In the genomic region with DNA sequence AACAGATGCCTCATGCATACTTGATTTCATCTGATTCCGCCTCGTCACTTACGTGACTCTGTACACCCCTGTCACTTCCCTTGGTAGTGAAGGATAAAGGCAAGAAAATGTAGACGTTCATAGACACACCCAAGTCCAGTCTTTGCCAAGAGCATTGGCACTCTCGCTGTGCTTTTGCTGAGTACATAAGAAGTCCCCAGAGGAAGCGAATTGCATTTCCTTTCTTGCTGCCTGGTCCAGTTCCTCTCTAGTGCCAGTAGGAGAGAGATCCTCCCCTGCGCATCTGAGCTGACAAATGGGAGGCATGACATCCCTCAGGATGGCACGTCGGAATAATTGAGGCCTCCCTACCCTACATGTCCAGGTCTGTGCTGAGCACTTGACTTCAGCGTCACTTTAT, we compare ENCODE assay signal across 14 cellular contexts. TPM values are rescaled to one million over a fixed set of nuclear protein-coding genes. Genes with fewer than 3 reads are reported as not detected.
A peak's percentile ranks its signal among the peaks of the same experiment; 100 is the strongest.
DNase-seq lines count a peak whose midpoint lies in the region; ATAC-seq and TF ChIP-seq lines count a peak whose summit lies in the region.
"Had no signal": no experiment of that assay in that cellular context is flagged by ENCODE, and none has a peak within 500 bp of the region (broad histone marks: within the 10 kb centered on the region; RNA-seq: fewer than 3 reads in every experiment).

No MANE protein-coding gene starts in this region.

- peaks cover 0 to 49% (median 0%) of the 10 kb centered on the region in 4 donors for H3K4me1 ChIP-seq in stomach
- H3K4me1 ChIP-seq: pancreas had no signal

- H3K9me3 Mint-ChIP-seq in dendritic cell treated with granulocyte-macrophage colony-stimulating factor and Interleukin-4, amounts not matched to agents 40 ng/mL and 50 ng/mL, for 4 days = no peaks in the 10 kb centered on the region
- H3K9me3 Mint-ChIP-seq in T-helper 2 cell treated with Interferon-gamma antibody and Interleukin-4, amounts not matched to agents 5 μg/mL and 100 μg/mL, for 36 hours = no peaks in the 10 kb centered on the region
- H3K9me3 Mint-ChIP-seq: activated naive CD4-positive, alpha-beta T cell treated with anti-CD3 and anti-CD28 coated beads, Interleukin-2, amount 10 ng/mL, durations not matched to agents 7 days and 5 days had no signal

- H3K27me3 ChIP-seq in layer of hippocampus (ENCODE audit: control insufficient read depth, insufficient read depth, low read length) (no peaks in the 10 kb centered on the region), stomach (no peaks in the 10 kb centered on the region)
- H3K27me3 ChIP-seq: pancreas had no signal

- ATAC-seq in GM18858 (IDR thresholded peaks at IDR 0.05; ENCODE audit: unreplicated experiment) = no peak
- no peak for ATAC-seq in GM21825 (IDR thresholded peaks at IDR 0.05; ENCODE audit: unreplicated experiment)
- ATAC-seq: Panc1 had no signal

- no peak overlapping the region for H3K4me3 ChIP-seq in NB4 (ENCODE audit: low read depth, low read length)
- H3K4me3 ChIP-seq in stomach = no peak overlapping the region
- H3K4me3 ChIP-seq: pancreas, SK-N-MC had no signal

- H3K4me1 Mint-ChIP-seq in dendritic cell treated with granulocyte-macrophage colony-stimulating factor and Interleukin-4, amounts not matched to agents 40 ng/mL and 50 ng/mL, for 4 days (ENCODE audit: low read depth) = peaks cover 92% of the 10 kb centered on the region
- H3K4me1 Mint-ChIP-seq in T-helper 2 cell treated with Interferon-gamma antibody and Interleukin-4, amounts not matched to agents 5 μg/mL and 100 μg/mL, for 36 hours (ENCODE audit: low read depth) = no peaks in the 10 kb centered on the region

- peak overlapping the region; percentile 93 for H3K27ac Mint-ChIP-seq in dendritic cell treated with granulocyte-macrophage colony-stimulating factor and Interleukin-4, amounts not matched to agents 40 ng/mL and 50 ng/mL, for 4 days
- no peak overlapping the region for H3K27ac Mint-ChIP-seq in T-helper 2 cell treated with Interferon-gamma antibody and Interleukin-4, amounts not matched to agents 5 μg/mL and 100 μg/mL, for 36 hours
- H3K27ac Mint-ChIP-seq: activated naive CD4-positive, alpha-beta T cell treated with anti-CD3 and anti-CD28 coated beads, Interleukin-2, amount 10 ng/mL, durations not matched to agents 7 days and 5 days had no signal

- no peaks in the 10 kb centered on the region for H3K9me3 ChIP-seq in stomach
- H3K9me3 ChIP-seq: pancreas had no signal

- no peak for TF ChIP-seq POLR2A in NB4 (IDR thresholded peaks at IDR 0.05; ENCODE audit: extremely low read depth, insufficient read length)
- TF ChIP-seq POLR2A in stomach (IDR thresholded peaks at IDR 0.05) = no peak

- intact Hi-C loops in dendritic cell treated with granulocyte-macrophage colony-stimulating factor and Interleukin-4, amounts not matched to agents 40 ng/mL and 50 ng/mL, for 4 days (cut with micrococcal nuclease) = no loop called here
- intact Hi-C loops in stomach (cut with DNase I; ENCODE audit: low total_unique reads) = no loop called here

- TF ChIP-seq EP300 in stomach (IDR thresholded peaks at IDR 0.05) = no peak

- no peaks in the 10 kb centered on the region for H3K27me3 Mint-ChIP-seq in dendritic cell treated with granulocyte-macrophage colony-stimulating factor and Interleukin-4, amounts not matched to agents 40 ng/mL and 50 ng/mL, for 4 days
- H3K27me3 Mint-ChIP-seq in T-helper 2 cell treated with Interferon-gamma antibody and Interleukin-4, amounts not matched to agents 5 μg/mL and 100 μg/mL, for 36 hours (ENCODE audit: low read depth) = peaks cover 2% of the 10 kb centered on the region

- peak; percentile 48 for DNase-seq in NB4 (ENCODE audit: low read depth)
- DNase-seq in stomach = no peak
- DNase-seq in T-helper 2 cell treated with Interferon-gamma antibody and Interleukin-4, amounts not matched to agents 5 μg/mL and 100 μg/mL, for 36 hours (ENCODE audit: low spot score) = no peak
- no peak for DNase-seq in NCI-H1436 (lab: John Stamatoyannopoulos, UW)
- DNase-seq: activated naive CD4-positive, alpha-beta T cell treated with anti-CD3 and anti-CD28 coated beads, Interleukin-2, amount 10 ng/mL, durations not matched to agents 7 days and 5 days; EL; NCI-H526 treated with DMSO at 0.1 percent for 48 hours; pancreas had no signal

- no peak for TF ChIP-seq CTCF in NB4 (IDR thresholded peaks at IDR 0.05; ENCODE audit: low read depth, low read length)
- TF ChIP-seq CTCF in stomach (IDR thresholded peaks at IDR 0.05) = no peak

- peaks cover 45% of the 10 kb centered on the region for H3K36me3 Mint-ChIP-seq in dendritic cell treated with granulocyte-macrophage colony-stimulating factor and Interleukin-4, amounts not matched to agents 40 ng/mL and 50 ng/mL, for 4 days (ENCODE audit: low read depth)
- H3K36me3 Mint-ChIP-seq in T-helper 2 cell treated with Interferon-gamma antibody and Interleukin-4, amounts not matched to agents 5 μg/mL and 100 μg/mL, for 36 hours (ENCODE audit: low read depth) = no peaks in the 10 kb centered on the region
- H3K36me3 Mint-ChIP-seq: activated naive CD4-positive, alpha-beta T cell treated with anti-CD3 and anti-CD28 coated beads, Interleukin-2, amount 10 ng/mL, durations not matched to agents 7 days and 5 days had no signal

- H3K4me3 Mint-ChIP-seq in dendritic cell treated with granulocyte-macrophage colony-stimulating factor and Interleukin-4, amounts not matched to agents 40 ng/mL and 50 ng/mL, for 4 days = no peak overlapping the region
- H3K4me3 Mint-ChIP-seq in T-helper 2 cell treated with Interferon-gamma antibody and Interleukin-4, amounts not matched to agents 5 μg/mL and 100 μg/mL, for 36 hours = no peak overlapping the region
- H3K4me3 Mint-ChIP-seq: activated naive CD4-positive, alpha-beta T cell treated with anti-CD3 and anti-CD28 coated beads, Interleukin-2, amount 10 ng/mL, durations not matched to agents 7 days and 5 days had no signal

- 60 to 65% (median 61%) methylated on average over 10 of the region's 10 CpGs for WGBS in stomach, 5 donors

- no peaks in the 10 kb centered on the region for H3K36me3 ChIP-seq in stomach
- H3K36me3 ChIP-seq: pancreas had no signal

- H3K27ac ChIP-seq in layer of hippocampus (ENCODE audit: low read depth, low read length) (peak overlapping the region; percentile 39), stomach (peak overlapping the region in 3 of 5 donors; percentile 8 to 60 (median 46))
- H3K27ac ChIP-seq: pancreas, SK-N-MC had no signal

RNA-seq across cellular contexts. Expression of gene RIN3, which starts 21.3 kb away (rescaled TPM):
- 10 to 100 TPM in 3 of 5 donors, 1 to 10 TPM in 2; 6.2 to 47.8 (median 11.6) TPM for total RNA-seq in stomach
- polyA plus RNA-seq in stomach = 1 to 10 TPM; 5.0 to 6.2 (median 6.0) TPM
